Comparison of ENCODE assay signal across 24 cellular contexts in genomic region chr2:19225931-19226330, GRCh38.
DNase-seq lines count a peak whose midpoint lies in the region; ATAC-seq, FAIRE-seq and TF ChIP-seq lines count a peak whose summit lies in the region.
"Had no signal": no experiment of that assay in that cellular context is flagged by ENCODE, and none has a peak within 500 bp of the region (broad histone marks: within the 10 kb centered on the region; RNA-seq: fewer than 3 reads in every experiment).

No MANE protein-coding gene starts in this region.

- H3K36me3 Mint-ChIP-seq in MCF 10A (ENCODE audit: insufficient read depth, unreplicated experiment) (no peaks in the 10 kb centered on the region), type B pancreatic cell (no peaks in the 10 kb centered on the region)
- H3K36me3 Mint-ChIP-seq: CD4-positive, CD25-positive, alpha-beta regulatory T cell; CD8-positive, alpha-beta T cell had no signal

- CTCF ChIA-PET in MCF 10A (lab: Yijun Ruan, JAX), result interaction anchor here (0.6 to 1.2 kb wide), 4 partner anchors 38 to 713 kb away, joined by 3 to 4 read pairs (median 3); no protein-coding TSS in a partner anchor

- H3K27me3 ChIP-seq in breast epithelium (no peaks in the 10 kb centered on the region), bronchial epithelial cell (ENCODE audit: control insufficient read depth, insufficient read depth, low read length) (no peaks in the 10 kb centered on the region), esophagus muscularis mucosa (no peaks in the 10 kb centered on the region)
- H3K27me3 ChIP-seq: BLaER1 had no signal

- H3K4me3 ChIP-seq in breast epithelium, result no peak overlapping the region
- H3K4me3 ChIP-seq in bronchial epithelial cell (ENCODE audit: low read depth, low read length), result no peak overlapping the region
- no peak overlapping the region for H3K4me3 ChIP-seq in esophagus muscularis mucosa
- H3K4me3 ChIP-seq: BLaER1, GM12878, HAP-1 had no signal

- no peak for TF ChIP-seq EP300 in esophagus muscularis mucosa (IDR thresholded peaks at IDR 0.05)

- no TSS peak for BruUV-seq in MCF 10A (replicated peaks; lab: Mats Ljungman, UMichigan)

- WGBS in esophagus muscularis mucosa, result 100% methylated on average over 1 of the region's 1 CpG

- no peak overlapping the region for H3K27ac ChIP-seq in breast epithelium
- H3K27ac ChIP-seq in esophagus muscularis mucosa (replicated peaks in 1 of 4), result no peak overlapping the region
- H3K27ac ChIP-seq: 22Rv1, BLaER1, C4-2B had no signal

- peaks cover 33% of the 10 kb centered on the region for H3K4me1 Mint-ChIP-seq in MCF 10A (ENCODE audit: insufficient read depth, unreplicated experiment)
- H3K4me1 Mint-ChIP-seq in type B pancreatic cell (ENCODE audit: unreplicated experiment), result peaks cover 43% of the 10 kb centered on the region
- H3K4me1 Mint-ChIP-seq: B cell; CD4-positive, CD25-positive, alpha-beta regulatory T cell had no signal

- peak overlapping the region; percentile 55 for H3K27ac Mint-ChIP-seq in MCF 10A (ENCODE audit: low read depth, unreplicated experiment)
- H3K27ac Mint-ChIP-seq in type B pancreatic cell, result no peak overlapping the region
- H3K27ac Mint-ChIP-seq: B cell; CD4-positive, CD25-positive, alpha-beta regulatory T cell; CD8-positive, alpha-beta T cell had no signal

- POLR2A ChIA-PET in MCF 10A (lab: Yijun Ruan, JAX), result interaction anchor here (0.9 to 5.9 kb wide), 4 partner anchors 8 to 122 kb away, joined by 4 to 44 read pairs (median 8); no protein-coding TSS in a partner anchor

- TF ChIP-seq POLR2A in breast epithelium (IDR thresholded peaks at IDR 0.05), result no peak
- TF ChIP-seq POLR2A in esophagus muscularis mucosa (IDR thresholded peaks at IDR 0.05; ENCODE audit: low read depth), result no peak

- no peak for FAIRE-seq in bronchial epithelial cell (lab: Jason Lieb, UNC)
- FAIRE-seq: A204.1, GM12878, H54 had no signal

- H3K27me3 Mint-ChIP-seq in MCF 10A (ENCODE audit: insufficient read depth, unreplicated experiment) (no peaks in the 10 kb centered on the region), type B pancreatic cell (no peaks in the 10 kb centered on the region)
- H3K27me3 Mint-ChIP-seq: CD4-positive, CD25-positive, alpha-beta regulatory T cell had no signal

- H3K9me3 Mint-ChIP-seq in MCF 10A (ENCODE audit: unreplicated experiment) (no peaks in the 10 kb centered on the region), type B pancreatic cell (peaks cover 3% of the 10 kb centered on the region)
- H3K9me3 Mint-ChIP-seq: CD4-positive, CD25-positive, alpha-beta regulatory T cell; CD8-positive, alpha-beta T cell had no signal

- H3K4me1 ChIP-seq in breast epithelium (no peaks in the 10 kb centered on the region), esophagus muscularis mucosa (no peaks in the 10 kb centered on the region)
- H3K4me1 ChIP-seq: BLaER1, Caco-2 had no signal

- H3K9me3 ChIP-seq in breast epithelium (no peaks in the 10 kb centered on the region), esophagus muscularis mucosa (no peaks in the 10 kb centered on the region)
- H3K9me3 ChIP-seq: BLaER1, Caco-2, HAP-1 had no signal

- no peaks in the 10 kb centered on the region for H3K36me3 ChIP-seq in breast epithelium
- H3K36me3 ChIP-seq in bronchial epithelial cell (ENCODE audit: control insufficient read depth, insufficient read depth, low read length), result no peaks in the 10 kb centered on the region
- no peaks in the 10 kb centered on the region for H3K36me3 ChIP-seq in esophagus muscularis mucosa
- H3K36me3 ChIP-seq: BLaER1, HAP-1 had no signal

- no peak for ATAC-seq in GM18517 (IDR thresholded peaks at IDR 0.05; ENCODE audit: unreplicated experiment)
- ATAC-seq: CD8-positive, alpha-beta T cell; GM12878 had no signal

- H3K4me3 Mint-ChIP-seq in MCF 10A (ENCODE audit: unreplicated experiment) (no peak overlapping the region), type B pancreatic cell (peak overlapping the region; percentile 10)
- H3K4me3 Mint-ChIP-seq: B cell; CD4-positive, CD25-positive, alpha-beta regulatory T cell; CD8-positive, alpha-beta T cell had no signal

- DNase-seq in MCF 10A (ENCODE audit: unreplicated experiment) (no peak), breast epithelium (ENCODE audit: low spot score in 2 of 2) (no peak), bronchial epithelial cell (ENCODE audit: low read depth) (peak; percentile 46), esophagus muscularis mucosa (ENCODE audit: extremely low spot score) (peak; percentile 70), type B pancreatic cell (ENCODE audit: extremely low spot score, unreplicated experiment) (no peak), HCEC 1CT (no peak), nucleus accumbens (lab: John Stamatoyannopoulos, UW) (no peak)
- DNase-seq: Caco-2; CD4-positive, CD25-positive, alpha-beta regulatory T cell; CD8-positive, alpha-beta T cell; DMS 273 treated with DMSO at 0.1 percent for 48 hours; DMS79; EL; GDM1; GOT3 had no signal

- TF ChIP-seq CTCF in MCF 10A (IDR thresholded peaks at IDR 0.05; ENCODE audit: unreplicated experiment), result no peak
- no peak for TF ChIP-seq CTCF in breast epithelium (IDR thresholded peaks at IDR 0.05)
- TF ChIP-seq CTCF in bronchial epithelial cell (IDR thresholded peaks at IDR 0.05; ENCODE audit: insufficient read depth, low read length, severe bottlenecking), result no peak
- no peak for TF ChIP-seq CTCF in esophagus muscularis mucosa (IDR thresholded peaks at IDR 0.05)
- no peak for TF ChIP-seq CTCF in type B pancreatic cell (conservative IDR thresholded peaks at IDR 0.05)

- intact Hi-C loops in MCF 10A (cut with micrococcal nuclease) (no loop called here), breast epithelium (cut with DNase I; ENCODE audit: low total_unique reads) (loop anchor here (5.0 kb wide), 1 partner anchor 226 kb away; no protein-coding TSS in a partner anchor), esophagus muscularis mucosa (cut with DNase I) (no loop called here)

Comparison
In these comparisons a context has a peak if more than half of its experiments do, and no peak if none do; other contexts are left out.
1. DNase-seq: peak in bronchial epithelial cell (single experiment) and esophagus muscularis mucosa (single experiment); none in MCF 10A (single experiment), breast epithelium (0 of 2), type B pancreatic cell (single experiment), HCEC 1CT (single experiment) and nucleus accumbens (0 of 56).